ENCODE assay signal across 14 cellular contexts in the genomic region with DNA sequence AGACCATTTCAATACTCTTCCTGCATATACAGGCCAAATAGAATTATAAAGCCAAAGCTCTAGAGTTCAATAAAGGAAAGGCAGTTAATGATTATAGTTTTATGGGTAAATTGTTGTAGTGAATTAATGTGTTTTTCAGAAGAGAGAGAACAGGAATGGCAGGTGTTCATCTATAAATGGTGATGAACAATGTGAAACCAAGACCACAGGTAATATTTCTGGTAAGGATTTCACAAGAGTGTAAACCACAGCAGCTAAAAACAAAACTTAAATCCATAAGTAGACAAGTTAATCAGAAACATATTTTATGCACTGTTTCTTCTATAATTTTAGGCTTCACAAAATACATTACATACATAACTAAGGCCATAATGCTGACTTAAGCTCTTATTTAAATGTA.
DNase-seq lines count a peak whose midpoint lies in the region; ATAC-seq and TF ChIP-seq lines count a peak whose summit lies in the region.
"Had no signal": no experiment of that assay in that cellular context is flagged by ENCODE, and none has a peak within 500 bp of the region (broad histone marks: within the 10 kb centered on the region; RNA-seq: fewer than 3 reads in every experiment).

No MANE protein-coding gene starts in this region.

- ATAC-seq in GM18499 (IDR thresholded peaks at IDR 0.05; ENCODE audit: insufficient read depth, unreplicated experiment) = peak; percentile 95
- peak; percentile 94 for ATAC-seq in GM19463 (IDR thresholded peaks at IDR 0.05; ENCODE audit: unreplicated experiment)
- peak; percentile 94 for ATAC-seq in HG02885 (IDR thresholded peaks at IDR 0.05; ENCODE audit: poor library complexity, unreplicated experiment)
- peak; percentile 96 for ATAC-seq in HG03565 (IDR thresholded peaks at IDR 0.05; ENCODE audit: unreplicated experiment)
- ATAC-seq in effector memory CD8-positive, alpha-beta T cell (replicated peaks) = no peak
- no peak for ATAC-seq in foreskin keratinocyte
- ATAC-seq: activated T-helper 17 cell treated with anti-CD3 and anti-CD28 coated beads, Interleukin-2, amount 50 U/mL, for 72 hours; PC-3 had no signal

- no peak overlapping the region for H3K4me3 Mint-ChIP-seq in effector memory CD8-positive, alpha-beta T cell
- H3K4me3 Mint-ChIP-seq: activated T-helper 17 cell treated with anti-CD3 and anti-CD28 coated beads, Interleukin-2, amount 50 U/mL, for 72 hours had no signal

- peaks cover 2% of the 10 kb centered on the region for H3K27me3 ChIP-seq in foreskin keratinocyte
- H3K27me3 ChIP-seq: cardiac muscle cell, neutrophil had no signal

- H3K27me3 Mint-ChIP-seq in effector memory CD8-positive, alpha-beta T cell = no peaks in the 10 kb centered on the region
- H3K27me3 Mint-ChIP-seq: activated T-helper 17 cell treated with anti-CD3 and anti-CD28 coated beads, Interleukin-2, amount 50 U/mL, for 72 hours had no signal

- no peak for DNase-seq in activated T-cell treated with anti-CD3 and anti-CD28 coated beads, Interleukin-2, amount 50 U/mL, for 1 hour
- no peak for DNase-seq in stimulated activated CD8-positive, alpha-beta memory T cell treated with anti-CD3 and anti-CD28 coated beads, Interleukin-4, amount 100 ng/mL, for 48 hours
- no peak for DNase-seq in effector memory CD8-positive, alpha-beta T cell
- DNase-seq in foreskin keratinocyte = no peak
- DNase-seq: AML-193; PC-3; stimulated activated CD4-positive, alpha-beta T cell treated with anti-CD3 and anti-CD28 coated beads, Interleukin-1b, Interleukin-23, amount 100 ng/mL, for 48 hours had no signal

- H3K36me3 Mint-ChIP-seq in effector memory CD8-positive, alpha-beta T cell (ENCODE audit: insufficient read depth) = no peaks in the 10 kb centered on the region

- H3K4me1 ChIP-seq in foreskin keratinocyte = no peaks in the 10 kb centered on the region

- H3K4me1 Mint-ChIP-seq in effector memory CD8-positive, alpha-beta T cell (ENCODE audit: low read depth in 2 of 2) = no peaks in the 10 kb centered on the region
- H3K4me1 Mint-ChIP-seq: activated T-helper 17 cell treated with anti-CD3 and anti-CD28 coated beads, Interleukin-2, amount 50 U/mL, for 72 hours had no signal

- no peak overlapping the region for H3K27ac ChIP-seq in foreskin keratinocyte
- H3K27ac ChIP-seq: cardiac muscle cell, neutrophil had no signal

- H3K9me3 Mint-ChIP-seq in effector memory CD8-positive, alpha-beta T cell = peaks cover under 1 to 2% of the 10 kb centered on the region in 2 donors

- TF ChIP-seq CTCF in foreskin keratinocyte (conservative IDR thresholded peaks at IDR 0.05) = no peak

- no peak overlapping the region for H3K27ac Mint-ChIP-seq in effector memory CD8-positive, alpha-beta T cell
- H3K27ac Mint-ChIP-seq: activated T-helper 17 cell treated with anti-CD3 and anti-CD28 coated beads, Interleukin-2, amount 50 U/mL, for 72 hours had no signal

Comparison
In these comparisons a context has a peak if more than half of its experiments do, and no peak if none do; other contexts are left out.
1. ATAC-seq: peak in GM18499 (single experiment), GM19463 (single experiment), HG02885 (single experiment) and HG03565 (single experiment); none in effector memory CD8-positive, alpha-beta T cell (single experiment) and foreskin keratinocyte (single experiment).